7 cellular contexts compared by ENCODE assay signal in the genomic region with DNA sequence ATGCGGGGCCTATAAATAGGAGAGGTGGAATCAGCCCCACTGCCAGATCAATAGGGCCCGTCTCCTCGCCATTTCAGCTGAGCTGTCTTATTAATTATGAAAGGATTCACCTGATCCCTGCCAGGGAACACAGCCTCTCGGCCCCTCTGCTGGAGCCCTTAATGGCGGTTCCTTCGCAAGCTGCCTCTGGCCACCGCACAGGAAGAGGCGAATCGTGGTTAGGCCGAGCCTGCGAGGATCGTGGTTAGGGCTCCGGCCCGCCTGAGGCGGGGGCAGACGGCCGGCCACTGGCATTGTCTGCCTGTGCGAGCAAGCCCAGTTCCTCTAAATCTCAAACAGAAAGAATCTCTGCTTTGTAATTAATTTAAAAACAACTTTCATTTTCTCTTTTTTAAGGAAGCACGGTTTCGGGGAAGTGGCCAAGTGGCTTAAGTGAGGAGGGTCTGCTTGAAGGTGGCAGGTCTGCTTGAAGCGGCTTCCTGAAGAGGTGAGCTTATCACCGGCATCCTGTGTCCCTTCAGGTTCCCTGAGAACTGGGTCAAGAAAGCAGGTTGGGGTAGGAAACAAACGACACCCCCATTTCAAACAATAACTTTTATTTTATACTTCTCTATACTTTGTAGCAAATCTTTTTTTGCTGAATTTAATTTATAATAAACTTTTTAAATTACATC. TPM values are rescaled to one million over a fixed set of nuclear protein-coding genes. Genes with fewer than 3 reads are reported as not detected.
A peak's percentile ranks its signal among the peaks of the same experiment; 100 is the strongest.
DNase-seq lines count a peak whose midpoint lies in the region; ATAC-seq and TF ChIP-seq lines count a peak whose summit lies in the region.

No MANE protein-coding gene starts in this region.

- peak; percentile 57 for DNase-seq in GM13977 (ENCODE audit: low spot score)
- DNase-seq in NT2/D1 (ENCODE audit: low read depth, low spot score), result no peak
- peak; percentile 68 for DNase-seq in dermis blood vessel endothelial cell
- no peak for DNase-seq in mucosa of gallbladder (ENCODE audit: low spot score)
- no peak for DNase-seq in NK-92 treated with Interleukin-12 subunit alpha and Interleukin-12 subunit beta, amount 100 ng/mL, for 24 hours (lab: John Stamatoyannopoulos, UW)

- H3K9me3 ChIP-seq in NT2/D1 (ENCODE audit: insufficient read depth, low read length) (no peaks in the 10 kb centered on the region), mucosa of rectum (ENCODE audit: control insufficient read depth in 2 of 2, low read length in 2 of 2) (peaks cover 2% of the 10 kb centered on the region in 2 donors)

- H3K27me3 ChIP-seq in NT2/D1 (ENCODE audit: insufficient read depth, insufficient read length) (peaks cover 98% of the 10 kb centered on the region), mucosa of rectum (ENCODE audit: control insufficient read depth in 2 of 2, insufficient read depth in 2 of 2, low read length in 2 of 2) (peaks cover 85 to 91% of the 10 kb centered on the region in 2 donors)

- TF ChIP-seq CTCF in GM13977 (IDR thresholded peaks at IDR 0.05; ENCODE audit: extremely low read depth, insufficient read depth, missing control alignments), result no peak

- in situ Hi-C loops in GM13977 (cut with MboI; ENCODE audit: low pct_unique_long_range_greater_than_20kb, low sequenced_read_pairs, unreplicated experiment), result loop anchor here (25.0 kb wide), 1 partner anchor 535 kb away; no protein-coding TSS in a partner anchor

- no peak for ATAC-seq in HG03442 (IDR thresholded peaks at IDR 0.05; ENCODE audit: unreplicated experiment)

- H3K9ac ChIP-seq in NT2/D1 (ENCODE audit: insufficient read length, low read depth) (peak overlapping the region; percentile 56), mucosa of rectum (ENCODE audit: low read depth in 1 of 2, low read length in 2 of 2) (peak overlapping the region in 1 of 2 donors; percentile 57)

- H3K27ac ChIP-seq in mucosa of rectum (ENCODE audit: low read depth in 2 of 2, low read length in 2 of 2), result no peak overlapping the region

- H3K4me1 ChIP-seq in NT2/D1 (ENCODE audit: insufficient read depth, insufficient read length) (peaks cover 11% of the 10 kb centered on the region), mucosa of rectum (ENCODE audit: control insufficient read depth in 2 of 2, insufficient read depth in 2 of 2, low read length in 2 of 2) (peaks cover 19 to 29% of the 10 kb centered on the region in 2 donors)

- H3K4me3 ChIP-seq in NT2/D1 (ENCODE audit: insufficient read length, low read depth), result peak overlapping the region; percentile 18
- peak overlapping the region; percentile 48 to 65 for H3K4me3 ChIP-seq in mucosa of rectum (ENCODE audit: low read length in 2 of 2)

- H3K36me3 ChIP-seq in NT2/D1 (ENCODE audit: insufficient read depth, insufficient read length, low read length) (no peaks in the 10 kb centered on the region), mucosa of rectum (ENCODE audit: control insufficient read depth in 2 of 2, insufficient read depth in 2 of 2, low read length in 2 of 2) (no peaks in the 10 kb centered on the region)

RNA-seq across cellular contexts. Expression of a gene that starts 9.2 kb away (rescaled TPM):
- total RNA-seq in dermis blood vessel endothelial cell (43.4 and 56.3 TPM in 2 replicates), mucosa of gallbladder (6.4 TPM)

Comparison
In these comparisons a context has a peak if more than half of its experiments do, and no peak if none do; other contexts are left out.
1. DNase-seq: peak in GM13977 (single experiment) and dermis blood vessel endothelial cell (single experiment); none in NT2/D1 (single experiment), mucosa of gallbladder (single experiment) and NK-92 treated with Interleukin-12 subunit alpha and Interleukin-12 subunit beta, amount 100 ng/mL, for 24 hours (single experiment).